Comparison of ENCODE assay signal across 19 cellular contexts in the genomic region with DNA sequence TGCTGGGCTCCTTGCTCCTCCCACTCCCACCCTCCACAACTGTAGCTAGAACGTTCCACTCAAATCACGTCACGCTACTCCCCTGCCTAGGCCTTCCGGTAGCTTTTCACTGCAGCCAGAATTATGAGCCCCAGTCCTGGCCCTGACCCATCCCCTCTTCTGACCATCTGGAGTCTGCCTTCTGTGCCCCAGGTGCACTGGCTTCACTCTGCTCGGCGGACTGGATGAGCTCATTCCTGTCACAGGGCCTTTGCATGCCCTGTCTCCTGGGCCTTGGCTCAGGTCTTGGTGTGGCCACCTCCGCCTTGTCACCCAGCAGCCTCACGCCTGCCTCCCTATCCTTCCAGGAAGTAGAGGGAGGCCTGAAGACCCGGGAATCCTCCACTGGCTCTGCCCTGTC.
DNase-seq lines count a peak whose midpoint lies in the region; ATAC-seq and TF ChIP-seq lines count a peak whose summit lies in the region.
"Had no signal": no experiment of that assay in that cellular context is flagged by ENCODE, and none has a peak within 500 bp of the region (broad histone marks: within the 10 kb centered on the region; RNA-seq: fewer than 3 reads in every experiment).

No MANE protein-coding gene starts in this region.

- CTCF ChIA-PET in Calu3 (lab: Charles Lee), result no interaction called here

- peaks cover 12% of the 10 kb centered on the region for H3K36me3 Mint-ChIP-seq in Calu3 (ENCODE audit: insufficient read depth, unreplicated experiment)
- H3K36me3 Mint-ChIP-seq in brain, result peaks cover 32% of the 10 kb centered on the region
- peaks cover 24% of the 10 kb centered on the region for H3K36me3 Mint-ChIP-seq in nephron progenitor cell (ENCODE audit: low read depth)
- H3K36me3 Mint-ChIP-seq in activated T-cell treated with anti-CD3 and anti-CD28 coated beads, Interleukin-2, amount 50 U/mL, for 4 hours (ENCODE audit: insufficient read depth), result no peaks in the 10 kb centered on the region
- H3K36me3 Mint-ChIP-seq: CD4-positive, CD25-positive, alpha-beta regulatory T cell; CD8-positive, alpha-beta memory T cell; IgD-negative memory B cell had no signal

- DNase-seq in Calu3 (no peak), G401 (ENCODE audit: low spot score) (peak; percentile 86), nephron progenitor cell (no peak), Right ventricle myocardium superior (no peak)
- no peak for DNase-seq in activated T-cell treated with anti-CD3 and anti-CD28 coated beads, Interleukin-2, amount 50 U/mL, for 4 hours
- DNase-seq in activated CD4-positive, CD25-positive, alpha-beta regulatory T cell treated with anti-CD3 and anti-CD28 coated beads, Interleukin-2, amount 50 U/mL, for 72 hours, result no peak
- DNase-seq: ACHN; BE2C; CD4-positive, CD25-positive, alpha-beta regulatory T cell; CD8-positive, alpha-beta memory T cell; COR-L47; DMS79 treated with DMSO at 0.1 percent for 48 hours; HCEC 1CT; HFFc6; KBM-7 had no signal

- TF ChIP-seq CTCF in Calu3 (IDR thresholded peaks at IDR 0.05; ENCODE audit: unreplicated experiment) (no peak), brain (conservative IDR thresholded peaks at IDR 0.05) (no peak), nephron progenitor cell (IDR thresholded peaks at IDR 0.05) (no peak)

- ATAC-seq in HG02642 (IDR thresholded peaks at IDR 0.05; ENCODE audit: poor library complexity, unreplicated experiment), result no peak
- ATAC-seq in activated T-cell treated with anti-CD3 and anti-CD28 coated beads, Interleukin-2, amount 50 U/mL, for 4 hours, result no peak
- no peak for ATAC-seq in Right ventricle myocardium superior (ENCODE audit: poor library complexity)
- ATAC-seq: GM12878 had no signal

- H3K4me1 Mint-ChIP-seq in Calu3 (ENCODE audit: low read depth, unreplicated experiment) (no peaks in the 10 kb centered on the region), brain (peaks cover 22% of the 10 kb centered on the region), nephron progenitor cell (peaks cover 24% of the 10 kb centered on the region)
- H3K4me1 Mint-ChIP-seq in activated T-cell treated with anti-CD3 and anti-CD28 coated beads, Interleukin-2, amount 50 U/mL, for 4 hours (ENCODE audit: low read depth), result no peaks in the 10 kb centered on the region
- H3K4me1 Mint-ChIP-seq: CD4-positive, CD25-positive, alpha-beta regulatory T cell; IgD-negative memory B cell had no signal

- intact Hi-C loops in Calu3 (cut with micrococcal nuclease; ENCODE audit: unreplicated experiment), result no loop called here
- intact Hi-C loops in Right ventricle myocardium superior (cut with DNase I), result no loop called here

- no peaks in the 10 kb centered on the region for H3K27me3 Mint-ChIP-seq in Calu3 (ENCODE audit: unreplicated experiment)
- H3K27me3 Mint-ChIP-seq in brain, result peaks cover 11% of the 10 kb centered on the region
- H3K27me3 Mint-ChIP-seq in nephron progenitor cell (ENCODE audit: low read depth, poor library complexity), result peaks cover 3% of the 10 kb centered on the region
- peaks cover 10% of the 10 kb centered on the region for H3K27me3 Mint-ChIP-seq in activated T-cell treated with anti-CD3 and anti-CD28 coated beads, Interleukin-2, amount 50 U/mL, for 4 hours (ENCODE audit: low read depth)
- H3K27me3 Mint-ChIP-seq: CD4-positive, CD25-positive, alpha-beta regulatory T cell had no signal

- in situ Hi-C loops in G401 (cut with HindIII; ENCODE audit: low sequenced_read_pairs), result no loop called here

- peak overlapping the region; percentile 13 for H3K27ac Mint-ChIP-seq in Calu3 (ENCODE audit: unreplicated experiment)
- H3K27ac Mint-ChIP-seq in brain, result peak overlapping the region in 3 of 5 experiments; percentile 14 to 29 (median 26)
- H3K27ac Mint-ChIP-seq in nephron progenitor cell, result peak overlapping the region; percentile 50
- H3K27ac Mint-ChIP-seq: CD4-positive, CD25-positive, alpha-beta regulatory T cell; CD8-positive, alpha-beta memory T cell; HFFc6; IgD-negative memory B cell had no signal

- no TSS peak for BruUV-seq in Calu3 (replicated peaks; lab: Mats Ljungman, UMichigan)

- H3K9me3 Mint-ChIP-seq in Calu3 (ENCODE audit: low read depth, unreplicated experiment), result no peaks in the 10 kb centered on the region
- H3K9me3 Mint-ChIP-seq in brain, result no peaks in the 10 kb centered on the region
- H3K9me3 Mint-ChIP-seq in nephron progenitor cell, result no peaks in the 10 kb centered on the region
- no peaks in the 10 kb centered on the region for H3K9me3 Mint-ChIP-seq in activated T-cell treated with anti-CD3 and anti-CD28 coated beads, Interleukin-2, amount 50 U/mL, for 4 hours
- H3K9me3 Mint-ChIP-seq: CD8-positive, alpha-beta memory T cell; HFFc6; IgD-negative memory B cell had no signal

- H3K4me3 Mint-ChIP-seq in Calu3 (ENCODE audit: low read depth, unreplicated experiment), result no peak overlapping the region
- H3K4me3 Mint-ChIP-seq in brain, result no peak overlapping the region
- no peak overlapping the region for H3K4me3 Mint-ChIP-seq in nephron progenitor cell
- H3K4me3 Mint-ChIP-seq in activated T-cell treated with anti-CD3 and anti-CD28 coated beads, Interleukin-2, amount 50 U/mL, for 4 hours, result no peak overlapping the region
- H3K4me3 Mint-ChIP-seq: CD4-positive, CD25-positive, alpha-beta regulatory T cell; CD8-positive, alpha-beta memory T cell; HFFc6; IgD-negative memory B cell had no signal
